ENCODE assay signal across 8 cellular contexts in genomic region chr5:74934949-74935751, GRCh38.
A peak's percentile ranks its signal among the peaks of the same experiment; 100 is the strongest.
DNase-seq lines count a peak whose midpoint lies in the region; ATAC-seq, FAIRE-seq and TF ChIP-seq lines count a peak whose summit lies in the region.

No MANE protein-coding gene starts in this region.

- H3K4me1 ChIP-seq in astrocyte (ENCODE audit: insufficient read depth, low read length) (no peaks in the 10 kb centered on the region), left lung (peaks cover 0 to 4% of the 10 kb centered on the region in 2 donors)

- H3K27me3 ChIP-seq in astrocyte (ENCODE audit: insufficient read depth, low read length) (no peaks in the 10 kb centered on the region), left lung (peaks cover 0 to 16% of the 10 kb centered on the region in 2 donors)

- FAIRE-seq in astrocyte (lab: Jason Lieb, UNC) = no peak

- peak overlapping the region; percentile 5 for H2AFZ ChIP-seq in astrocyte (ENCODE audit: low read depth, low read length)

- no peaks in the 10 kb centered on the region for H4K20me1 ChIP-seq in astrocyte (ENCODE audit: insufficient read depth, low read length)

- H3K4me3 Mint-ChIP-seq in astrocyte (ENCODE audit: unreplicated experiment) = no peak overlapping the region

- H3K36me3 ChIP-seq in astrocyte (ENCODE audit: insufficient read depth, low read length) = no peaks in the 10 kb centered on the region
- no peaks in the 10 kb centered on the region for H3K36me3 ChIP-seq in left lung

- H3K9me3 ChIP-seq in astrocyte (ENCODE audit: insufficient read depth, low read depth, low read length) (no peaks in the 10 kb centered on the region), left lung (no peaks in the 10 kb centered on the region)

- ATAC-seq in left lung = peak; percentile 64
- no peak for ATAC-seq in HG02759 (IDR thresholded peaks at IDR 0.05; ENCODE audit: unreplicated experiment)
- no peak for ATAC-seq in GM21786 (IDR thresholded peaks at IDR 0.05; ENCODE audit: unreplicated experiment)

- intact Hi-C loops in left lung (cut with DNase I) = no loop called here

- no peaks in the 10 kb centered on the region for H3K36me3 Mint-ChIP-seq in astrocyte (ENCODE audit: low read depth, unreplicated experiment)

- peak overlapping the region; percentile 6 for H3K4me2 ChIP-seq in astrocyte (ENCODE audit: low read length)

- DNase-seq in GM10266 (ENCODE audit: extremely low spot score) = no peak
- DNase-seq in NCI-H69 (lab: John Stamatoyannopoulos, UW) = peak; percentile 22
- DNase-seq in astrocyte (ENCODE audit: low read depth) = peak; percentile 39
- DNase-seq in left lung = no peak
- no peak for DNase-seq in NCI-H1417 treated with DMSO at 0.1 percent for 48 hours (lab: John Stamatoyannopoulos, UW)
- no peak for DNase-seq in HK-2 (ENCODE audit: unreplicated experiment)

- H3K9ac ChIP-seq in astrocyte (ENCODE audit: low read length) = no peak overlapping the region

- H3K4me3 ChIP-seq in astrocyte (ENCODE audit: insufficient read depth, low read depth, low read length) (no peak overlapping the region), left lung (no peak overlapping the region)

- H3K27ac ChIP-seq in astrocyte (ENCODE audit: low read depth, low read length) = no peak overlapping the region
- no peak overlapping the region for H3K27ac ChIP-seq in left lung

- peaks cover 5% of the 10 kb centered on the region for H3K4me1 Mint-ChIP-seq in astrocyte (ENCODE audit: low read depth, unreplicated experiment)

- peak; percentile 27 for TF ChIP-seq CTCF in GM10266 (IDR thresholded peaks at IDR 0.05; ENCODE audit: control insufficient read depth, insufficient read depth, low read depth, missing control alignments)
- TF ChIP-seq CTCF in astrocyte (IDR thresholded peaks at IDR 0.05; ENCODE audit: insufficient read depth, low read depth, low read length) = no peak
- TF ChIP-seq CTCF in left lung (IDR thresholded peaks at IDR 0.05) = peak in 1 of 2 donors; percentile 21

- peak overlapping the region; percentile 69 for H3K27ac Mint-ChIP-seq in astrocyte (ENCODE audit: unreplicated experiment)

- H3K79me2 ChIP-seq in astrocyte (ENCODE audit: insufficient read depth, low read length) = no peaks in the 10 kb centered on the region

- H3K27me3 Mint-ChIP-seq in astrocyte (ENCODE audit: low read depth, unreplicated experiment) = no peaks in the 10 kb centered on the region

- H3K9me3 Mint-ChIP-seq in astrocyte (ENCODE audit: unreplicated experiment) = no peaks in the 10 kb centered on the region

Comparison
In these comparisons a context has a peak if more than half of its experiments do, and no peak if none do; other contexts are left out.
1. DNase-seq: peak in NCI-H69 (single experiment) and astrocyte (single experiment); none in GM10266 (single experiment), left lung (0 of 2), NCI-H1417 treated with DMSO at 0.1 percent for 48 hours (single experiment) and HK-2 (single experiment).